In genomic region chr1:182779530-182779929, GRCh38 we compare ENCODE assay signal across 27 cellular contexts.
"Had no signal": no experiment of that assay in that cellular context is flagged by ENCODE, and none has a peak within 500 bp of the region (broad histone marks: within the 10 kb centered on the region; RNA-seq: fewer than 3 reads in every experiment).

No MANE protein-coding gene starts in this region.

- H3K36me3 Mint-ChIP-seq: stimulated activated effector memory CD8-positive, alpha-beta T cell treated with anti-CD3 and anti-CD28 coated beads, Interleukin-12 subunit alpha, Interleukin-12 subunit beta, amount 100 ng/mL, for 72 hours; stimulated activated memory B cell treated with anti-CD40 and anti-IgM and Interleukin-4, amounts not matched to agents 10 μg/mL and 1 μg/mL and 100 μg/mL, for 72 hours; stimulated activated naive B cell treated with anti-CD40 and anti-IgM and Interleukin-4, amounts not matched to agents 10 μg/mL and 1 μg/mL and 100 μg/mL, for 72 hours; type B pancreatic cell had no signal

- H3K27ac ChIP-seq: stomach, suprapubic skin, testis, thoracic aorta, thyroid gland, tibial artery, tibial nerve, transverse colon, upper lobe of left lung, upper lobe of right lung, uterus, vagina had no signal

- H3K9me3 ChIP-seq: stomach, suprapubic skin, testis, thoracic aorta, thyroid gland, tibial artery, tibial nerve, transverse colon, upper lobe of left lung, upper lobe of right lung, uterus, vagina had no signal

- H3K9me3 Mint-ChIP-seq: stimulated activated effector memory CD8-positive, alpha-beta T cell treated with anti-CD3 and anti-CD28 coated beads, Interleukin-12 subunit alpha, Interleukin-12 subunit beta, amount 100 ng/mL, for 72 hours; stimulated activated memory B cell treated with anti-CD40 and anti-IgM and Interleukin-4, amounts not matched to agents 10 μg/mL and 1 μg/mL and 100 μg/mL, for 72 hours; stimulated activated naive B cell treated with anti-CD40 and anti-IgM and Interleukin-4, amounts not matched to agents 10 μg/mL and 1 μg/mL and 100 μg/mL, for 72 hours; stimulated activated naive CD8-positive, alpha-beta T cell treated with anti-CD3 and anti-CD28 coated beads, Interleukin-15, amount 100 ng/mL, for 72 hours; stimulated activated naive CD8-positive, alpha-beta T cell treated with anti-CD3 and anti-CD28 coated beads, Interleukin-15, Interleukin-2, amounts not matched to agents 100 ng/mL and 50 ng/mL, for 24 hours; type B pancreatic cell had no signal

- H3K4me1 ChIP-seq: suprapubic skin, testis, transverse colon, upper lobe of left lung, upper lobe of right lung, uterus, vagina had no signal

- DNase-seq: stimulated activated CD4-positive, alpha-beta T cell treated with anti-CD3 and anti-CD28 coated beads, Interleukin-2, amount 100 ng/mL, for 48 hours; stimulated activated CD4-positive, alpha-beta T cell treated with anti-CD3 and anti-CD28 coated beads, Interleukin-4, amount 100 ng/mL, for 1 hour; stimulated activated CD4-positive, alpha-beta T cell treated with anti-CD3 and anti-CD28 coated beads, Interleukin-4, amount 100 ng/mL, for 24 hours; stimulated activated CD4-positive, alpha-beta T cell treated with anti-CD3 and anti-CD28 coated beads, Interleukin-4, amount 100 ng/mL, for 4 hours; stimulated activated CD8-positive, alpha-beta memory T cell treated with anti-CD3 and anti-CD28 coated beads, Interleukin-4, amount 100 ng/mL, for 48 hours; stimulated activated naive B cell treated with anti-CD40 and anti-IgM and Interleukin-4, amounts not matched to agents 10 μg/mL and 1 μg/mL and 100 μg/mL, for 72 hours; stimulated activated naive CD4-positive, alpha-beta T cell; stimulated activated naive CD4-positive, alpha-beta T cell treated with Interleukin-2 at 50 U/mL for 16 hours; stimulated activated naive CD8-positive, alpha-beta T cell treated with anti-CD3 and anti-CD28 coated beads, Interleukin-15, amount 100 ng/mL, for 72 hours; stimulated activated naive CD8-positive, alpha-beta T cell treated with anti-CD3 and anti-CD28 coated beads, Interleukin-15, Interleukin-2, amounts not matched to agents 100 U/mL and 50 U/mL, for 24 hours; stomach; substantia nigra; testis; thyroid gland; tibial artery; transverse colon; upper lobe of left lung; upper lobe of right lung; uterus had no signal

- H3K4me3 ChIP-seq: stomach, suprapubic skin, testis, thoracic aorta, thyroid gland, tibial artery, tibial nerve, transverse colon, upper lobe of left lung, upper lobe of right lung, uterus, vagina had no signal

- H3K36me3 ChIP-seq: stomach, suprapubic skin, thoracic aorta, thyroid gland, tibial artery, tibial nerve, transverse colon, upper lobe of left lung, upper lobe of right lung, uterus, vagina had no signal

- ATAC-seq: stimulated activated effector memory CD8-positive, alpha-beta T cell treated with anti-CD3 and anti-CD28 coated beads, Interleukin-12 subunit alpha, Interleukin-12 subunit beta, amount 100 ng/mL, for 72 hours; stimulated activated memory B cell treated with anti-CD40 and anti-IgM and Interleukin-4, amounts not matched to agents 10 μg/mL and 1 μg/mL and 100 μg/mL, for 72 hours; stimulated activated naive B cell treated with anti-CD40 and anti-IgM and Interleukin-4, amounts not matched to agents 10 μg/mL and 1 μg/mL and 100 μg/mL, for 72 hours; stimulated activated naive CD8-positive, alpha-beta T cell treated with anti-CD3 and anti-CD28 coated beads, Interleukin-15, amount 100 ng/mL, for 72 hours; stimulated activated naive CD8-positive, alpha-beta T cell treated with anti-CD3 and anti-CD28 coated beads, Interleukin-15, Interleukin-2, amounts not matched to agents 100 U/mL and 50 U/mL, for 24 hours; upper lobe of right lung had no signal

- H3K27me3 ChIP-seq: stomach, suprapubic skin, testis, thyroid gland, tibial artery, tibial nerve, transverse colon, upper lobe of left lung, upper lobe of right lung, uterus, vagina had no signal

- H3K27ac Mint-ChIP-seq: stimulated activated effector memory CD8-positive, alpha-beta T cell treated with anti-CD3 and anti-CD28 coated beads, Interleukin-12 subunit alpha, Interleukin-12 subunit beta, amount 100 ng/mL, for 72 hours; stimulated activated memory B cell treated with anti-CD40 and anti-IgM and Interleukin-4, amounts not matched to agents 10 μg/mL and 1 μg/mL and 100 μg/mL, for 72 hours; stimulated activated naive B cell treated with anti-CD40 and anti-IgM and Interleukin-4, amounts not matched to agents 10 μg/mL and 1 μg/mL and 100 μg/mL, for 72 hours; stimulated activated naive CD8-positive, alpha-beta T cell treated with anti-CD3 and anti-CD28 coated beads, Interleukin-15, Interleukin-2, amounts not matched to agents 100 ng/mL and 50 ng/mL, for 24 hours; type B pancreatic cell had no signal

- H3K4me3 Mint-ChIP-seq: stimulated activated effector memory CD8-positive, alpha-beta T cell treated with anti-CD3 and anti-CD28 coated beads, Interleukin-12 subunit alpha, Interleukin-12 subunit beta, amount 100 ng/mL, for 72 hours; stimulated activated memory B cell treated with anti-CD40 and anti-IgM and Interleukin-4, amounts not matched to agents 10 μg/mL and 1 μg/mL and 100 μg/mL, for 72 hours; stimulated activated naive B cell treated with anti-CD40 and anti-IgM and Interleukin-4, amounts not matched to agents 10 μg/mL and 1 μg/mL and 100 μg/mL, for 72 hours; stimulated activated naive CD8-positive, alpha-beta T cell treated with anti-CD3 and anti-CD28 coated beads, Interleukin-15, amount 100 ng/mL, for 72 hours; stimulated activated naive CD8-positive, alpha-beta T cell treated with anti-CD3 and anti-CD28 coated beads, Interleukin-15, Interleukin-2, amounts not matched to agents 100 ng/mL and 50 ng/mL, for 24 hours; type B pancreatic cell had no signal
